In genomic region chr13:52195052-52195837, GRCh38 we compare ENCODE assay signal across 8 cellular contexts. TPM values are rescaled to one million over a fixed set of nuclear protein-coding genes. Genes with fewer than 3 reads are reported as not detected.
DNase-seq lines count a peak whose midpoint lies in the region; ATAC-seq and TF ChIP-seq lines count a peak whose summit lies in the region.

No MANE protein-coding gene starts in this region.

- peak overlapping the region; percentile 25 for H3K56ac ChIP-seq in mesendoderm (ENCODE audit: low read length)

- H3K79me1 ChIP-seq in mesendoderm (ENCODE audit: low read length), result peaks cover 4% of the 10 kb centered on the region

- H2BK120ac ChIP-seq in mesendoderm (ENCODE audit: low read depth, low read length), result no peak overlapping the region

- no peaks in the 10 kb centered on the region for H3K36me3 Mint-ChIP-seq in activated CD8-positive, alpha-beta T cell treated with anti-CD3 and anti-CD28 coated beads for 36 hours (ENCODE audit: low read depth)

- 0 out of 22 replicates have a peak, but pooled peaks cover 0 to 4% (median 0%) of the 10 kb centered on the region in 11 experiments for H3K9me3 ChIP-seq in BLaER1 treated with 17β-estradiol and CSF1 and Interleukin-3, amounts not matched to agents 10 nM and 100 nM (replicated peaks in 1 of 11)
- no peaks in the 10 kb centered on the region for H3K9me3 ChIP-seq in HUES48 (ENCODE audit: control insufficient read depth, insufficient read depth, low read length)

- H2AK5ac ChIP-seq in mesendoderm (ENCODE audit: low read length), result no peak overlapping the region

- H4K20me1 ChIP-seq in BLaER1 treated with 17β-estradiol and CSF1 and Interleukin-3, amounts not matched to agents 10 nM and 100 nM, result peaks cover 0 to 21% (median 6%) of the 10 kb centered on the region in 11 experiments; a peak in 7 of 22 replicates

- no peak overlapping the region for H2BK5ac ChIP-seq in mesendoderm (ENCODE audit: low read length)

- no peak overlapping the region for H4K5ac ChIP-seq in mesendoderm (ENCODE audit: low read length)

- no CpG with 5 or more reads among the region's 51 CpGs for WGBS in mesendoderm (ENCODE audit: extremely low coverage, insufficient coverage, low lambda C conversion rate)

- no peak overlapping the region for H4K8ac ChIP-seq in mesendoderm (ENCODE audit: low read depth, low read length)

- CTCF ChIA-PET in activated CD8-positive, alpha-beta T cell treated with anti-CD3 and anti-CD28 coated beads for 36 hours (lab: Charles Lee), result interaction anchor here (0.7 to 2.7 kb wide), 4 partner anchors 34 to 255 kb away, joined by 3 to 11 read pairs (median 4); partner anchors contain the start of gene VPS36

- H3K4me3 ChIP-seq in BLaER1 treated with 17β-estradiol and CSF1 and Interleukin-3, amounts not matched to agents 10 nM and 100 nM, result peak overlapping the region; percentile 72 to 97 (median 86)
- peak overlapping the region; percentile 82 for H3K4me3 ChIP-seq in HUES48 (ENCODE audit: low read depth, low read length)
- no peak overlapping the region for H3K4me3 ChIP-seq in mesendoderm (ENCODE audit: low read length)

- H3K79me2 ChIP-seq in mesendoderm (ENCODE audit: control insufficient read depth, insufficient read depth, low read length), result peaks cover 15% of the 10 kb centered on the region

- TF ChIP-seq CTCF in activated CD8-positive, alpha-beta T cell treated with anti-CD3 and anti-CD28 coated beads for 36 hours (IDR thresholded peaks at IDR 0.05), result no peak

- intact Hi-C loops in activated CD8-positive, alpha-beta T cell treated with anti-CD3 and anti-CD28 coated beads for 36 hours (cut with micrococcal nuclease), result no loop called here

- H3K9me3 Mint-ChIP-seq in activated CD8-positive, alpha-beta T cell treated with anti-CD3 and anti-CD28 coated beads for 36 hours, result no peaks in the 10 kb centered on the region

- H3K23ac ChIP-seq in mesendoderm (ENCODE audit: low read length), result no peak overlapping the region

- peak overlapping the region; percentile 77 to 93 (median 88) for H3K4me2 ChIP-seq in BLaER1 treated with 17β-estradiol and CSF1 and Interleukin-3, amounts not matched to agents 10 nM and 100 nM
- H3K4me2 ChIP-seq in mesendoderm (ENCODE audit: low read length), result peak overlapping the region; percentile 11

- POLR2A ChIA-PET in activated CD8-positive, alpha-beta T cell treated with anti-CD3 and anti-CD28 coated beads for 36 hours (lab: Charles Lee), result interaction anchor here (1.0 to 1.5 kb wide), 2 partner anchors 255 to 457 kb away, joined by 3 to 5 read pairs; partner anchors contain the start of gene VPS36

- H3K4me1 Mint-ChIP-seq in activated CD8-positive, alpha-beta T cell treated with anti-CD3 and anti-CD28 coated beads for 36 hours (ENCODE audit: low read depth), result peaks cover 22% of the 10 kb centered on the region

- peak; percentile 74 for DNase-seq in activated CD8-positive, alpha-beta T cell treated with anti-CD3 and anti-CD28 coated beads for 36 hours
- DNase-seq in effector CD8-positive, alpha-beta T cell (lab: John Stamatoyannopoulos, UW), result peak; percentile 32
- peak; percentile 76 for DNase-seq in mesendoderm
- DNase-seq in stimulated activated CD8-positive, alpha-beta memory T cell treated with anti-CD3 and anti-CD28 coated beads, Interleukin-12 subunit alpha, Interleukin-12 subunit beta, amount 100 ng/mL, for 1 hour (ENCODE audit: low read depth), result peak; percentile 33
- DNase-seq in DMS153 (lab: John Stamatoyannopoulos, UW), result no peak

- peak overlapping the region; percentile 98 for H3K27ac Mint-ChIP-seq in activated CD8-positive, alpha-beta T cell treated with anti-CD3 and anti-CD28 coated beads for 36 hours

- peak overlapping the region; percentile 65 to 87 (median 83); a peak in 20 of 22 replicates for H3K27ac ChIP-seq in BLaER1 treated with 17β-estradiol and CSF1 and Interleukin-3, amounts not matched to agents 10 nM and 100 nM
- H3K27ac ChIP-seq in HUES48 (ENCODE audit: low read depth, low read length) (no peak overlapping the region), mesendoderm (ENCODE audit: low read depth, low read length) (no peak overlapping the region)

- H3K27me3 Mint-ChIP-seq in activated CD8-positive, alpha-beta T cell treated with anti-CD3 and anti-CD28 coated beads for 36 hours, result no peaks in the 10 kb centered on the region

- peak overlapping the region; percentile 80 to 91 (median 86) for H3K9ac ChIP-seq in BLaER1 treated with 17β-estradiol and CSF1 and Interleukin-3, amounts not matched to agents 10 nM and 100 nM
- H3K9ac ChIP-seq in HUES48 (ENCODE audit: low read depth, low read length) (no peak overlapping the region), mesendoderm (ENCODE audit: low read length) (no peak overlapping the region)

- H3K36me3 ChIP-seq in BLaER1 treated with 17β-estradiol and CSF1 and Interleukin-3, amounts not matched to agents 10 nM and 100 nM, result peaks cover 0 to 7% (median 0%) of the 10 kb centered on the region in 11 experiments; a peak in 4 of 22 replicates
- H3K36me3 ChIP-seq in HUES48 (ENCODE audit: control insufficient read depth, insufficient read depth, low read length), result no peaks in the 10 kb centered on the region
- H3K36me3 ChIP-seq in mesendoderm (ENCODE audit: control insufficient read depth, insufficient read depth, low read length), result no peaks in the 10 kb centered on the region

- no peaks in the 10 kb centered on the region for H3K27me3 ChIP-seq in BLaER1 treated with 17β-estradiol and CSF1 and Interleukin-3, amounts not matched to agents 10 nM and 100 nM
- H3K27me3 ChIP-seq in HUES48 (ENCODE audit: control insufficient read depth, insufficient read depth, low read length) (no peaks in the 10 kb centered on the region), mesendoderm (ENCODE audit: insufficient read depth, low read length, poor library complexity) (no peaks in the 10 kb centered on the region)

- ATAC-seq in GM19452 (IDR thresholded peaks at IDR 0.05; ENCODE audit: unreplicated experiment), result peak; percentile 68
- ATAC-seq in activated CD8-positive, alpha-beta T cell treated with anti-CD3 and anti-CD28 coated beads for 36 hours, result peak; percentile 61

- H3K4me1 ChIP-seq in BLaER1 treated with 17β-estradiol and CSF1 and Interleukin-3, amounts not matched to agents 10 nM and 100 nM, result peaks cover 20 to 34% (median 30%) of the 10 kb centered on the region in 10 experiments
- H3K4me1 ChIP-seq in HUES48 (ENCODE audit: control insufficient read depth, insufficient read depth, low read length) (peaks cover 2% of the 10 kb centered on the region; the same call in 1 of the 2 replicates), mesendoderm (ENCODE audit: control insufficient read depth, low read depth, low read length) (no peaks in the 10 kb centered on the region)

- peak overlapping the region; percentile 90 for H3K4me3 Mint-ChIP-seq in activated CD8-positive, alpha-beta T cell treated with anti-CD3 and anti-CD28 coated beads for 36 hours

- H3K18ac ChIP-seq in mesendoderm (ENCODE audit: low read length), result no peak overlapping the region

- no peak overlapping the region for H2BK15ac ChIP-seq in mesendoderm (replicated peaks; ENCODE audit: low read depth)

- no peak overlapping the region for H3K4ac ChIP-seq in mesendoderm (ENCODE audit: low read depth, low read length)

RNA-seq across cellular contexts. Expression of gene NEK3, which starts 35.8 kb away (rescaled TPM):
- total RNA-seq in activated CD8-positive, alpha-beta T cell treated with anti-CD3 and anti-CD28 coated beads for 36 hours, result 1 to 10 TPM; 1.5 to 1.9 TPM
- polyA plus RNA-seq in mesendoderm (2013, experiment 1 of 2), result 26.5 TPM
- 27.1 TPM for polyA plus RNA-seq in mesendoderm (2013, experiment 2 of 2)

Comparison
In these comparisons a context has a peak if more than half of its experiments do, and no peak if none do; other contexts are left out.
1. H3K27ac ChIP-seq: peak in BLaER1 treated with 17β-estradiol and CSF1 and Interleukin-3, amounts not matched to agents 10 nM and 100 nM (11 of 11); none in HUES48 (single experiment) and mesendoderm (single experiment).
2. H3K9ac ChIP-seq: peak in BLaER1 treated with 17β-estradiol and CSF1 and Interleukin-3, amounts not matched to agents 10 nM and 100 nM (11 of 11); none in HUES48 (single experiment) and mesendoderm (single experiment).